8 cellular contexts compared by ENCODE assay signal in genomic region chr7:25856056-25856780, GRCh38.
DNase-seq lines count a peak whose midpoint lies in the region; ATAC-seq, FAIRE-seq and TF ChIP-seq lines count a peak whose summit lies in the region.

No MANE protein-coding gene starts in this region.

- H3K9me3 ChIP-seq in heart left ventricle = no peaks in the 10 kb centered on the region
- H3K9me3 ChIP-seq in PC-3 (ENCODE audit: low read length) = no peaks in the 10 kb centered on the region
- H3K9me3 ChIP-seq in right cardiac atrium (ENCODE audit: control insufficient read depth, low read length) = no peaks in the 10 kb centered on the region
- peaks cover 0 to 7% (median 2%) of the 10 kb centered on the region in 4 donors for H3K9me3 ChIP-seq in upper lobe of left lung

- ATAC-seq in heart left ventricle (no peak), Right ventricle myocardium inferior (no peak), PC-3 (peak; percentile 3; the same call in 1 of the 2 replicates), right cardiac atrium (peak in 1 of 2 donors; percentile 2), upper lobe of left lung (ENCODE audit: low FRiP score in 2 of 2) (no peak), GM18498 (IDR thresholded peaks at IDR 0.05; ENCODE audit: unreplicated experiment) (no peak)

- intact Hi-C loops in heart left ventricle (cut with DNase I) = loop anchor here in 3 of 10 donors (10.0 kb wide), 3 partner anchors 221 to 1309 kb away; partner anchors contain the start of gene HOXA9 (in 1 of the 3)
- intact Hi-C loops in Right ventricle myocardium inferior (cut with DNase I) = no loop called here
- intact Hi-C loops in PC-3 (cut with micrococcal nuclease) = no loop called here
- intact Hi-C loops in right cardiac atrium (cut with DNase I) = loop anchor here in 1 of 4 donors (10.0 kb wide), 1 partner anchor 591 kb away; no protein-coding TSS in a partner anchor
- intact Hi-C loops in activated T-helper 2 cell treated with anti-CD3 and anti-CD28 coated beads, Interferon-gamma antibody, Interleukin-2, Interleukin-4, amounts not matched to agents 10 μg/mL and 5 μg/mL and 100 μg/mL, durations not matched to agents 14 hours and 24 hours and 36 hours (cut with micrococcal nuclease) = loop anchor here (1.0 to 5.0 kb wide), 5 partner anchors 297 to 1386 kb away; partner anchors contain the start of genes EVX1 and HOXA1

- TF ChIP-seq POLR2A in heart left ventricle (IDR thresholded peaks at IDR 0.05) = no peak
- TF ChIP-seq POLR2A in upper lobe of left lung (IDR thresholded peaks at IDR 0.05) = no peak
- no peak for TF ChIP-seq POLR2A in H54 (IDR thresholded peaks at IDR 0.05; ENCODE audit: low read depth, low read length)

- H3K9ac ChIP-seq in PC-3 (ENCODE audit: low read length) = peak overlapping the region; percentile 58

- H3K9me2 ChIP-seq in PC-3 (replicated peaks; ENCODE audit: low read length) = no peaks in the 10 kb centered on the region

- no peaks in the 10 kb centered on the region for H3F3A ChIP-seq in PC-3 (ENCODE audit: low read length, unreplicated experiment)

- CTCF ChIA-PET in PC-3 (lab: Charles Lee) = no interaction called here

- POLR2A ChIA-PET in PC-3 (lab: Charles Lee; ENCODE audit: unreplicated experiment) = interaction anchor here (0.6 kb wide), 1 partner anchor 1306 kb away, joined by 4 read pairs; no protein-coding TSS in a partner anchor

- no peaks in the 10 kb centered on the region for H3K79me2 ChIP-seq in PC-3 (ENCODE audit: low read length)

- 10 to 21% (median 15%) methylated on average over 18 of the region's 18 CpGs for WGBS in heart left ventricle, 4 donors
- WGBS in right cardiac atrium = 20% methylated on average over 18 of the region's 18 CpGs
- WGBS in upper lobe of left lung, 2 donors = 19 to 24% methylated on average over 18 of the region's 18 CpGs

- no peaks in the 10 kb centered on the region for H3K36me3 ChIP-seq in heart left ventricle
- H3K36me3 ChIP-seq in PC-3 (ENCODE audit: low read depth, low read length) = no peaks in the 10 kb centered on the region
- no peaks in the 10 kb centered on the region for H3K36me3 ChIP-seq in upper lobe of left lung

- H3K4me1 Mint-ChIP-seq in activated T-helper 2 cell treated with anti-CD3 and anti-CD28 coated beads, Interferon-gamma antibody, Interleukin-2, Interleukin-4, amounts not matched to agents 10 μg/mL and 5 μg/mL and 100 μg/mL, durations not matched to agents 14 hours and 24 hours and 36 hours (ENCODE audit: low read depth) = peaks cover 46% of the 10 kb centered on the region

- peak overlapping the region; percentile 93 for H2AFZ ChIP-seq in PC-3 (ENCODE audit: low read length)

- no peak overlapping the region for H3K27ac Mint-ChIP-seq in activated T-helper 2 cell treated with anti-CD3 and anti-CD28 coated beads, Interferon-gamma antibody, Interleukin-2, Interleukin-4, amounts not matched to agents 10 μg/mL and 5 μg/mL and 100 μg/mL, durations not matched to agents 14 hours and 24 hours and 36 hours

- BruUV-seq in PC-3 (replicated peaks; lab: Mats Ljungman, UMichigan) = TSS peak; percentile 90

- H3K36me3 Mint-ChIP-seq in activated T-helper 2 cell treated with anti-CD3 and anti-CD28 coated beads, Interferon-gamma antibody, Interleukin-2, Interleukin-4, amounts not matched to agents 10 μg/mL and 5 μg/mL and 100 μg/mL, durations not matched to agents 14 hours and 24 hours and 36 hours (ENCODE audit: low read depth) = peaks cover 12% of the 10 kb centered on the region

- DNase-seq in heart left ventricle (no peak), Right ventricle myocardium inferior (ENCODE audit: missing footprints) (no peak), PC-3 (no peak), right cardiac atrium (peak in 1 of 3 donors; percentile 51), upper lobe of left lung (no peak), H54 (ENCODE audit: insufficient read length, low spot score) (no peak)
- DNase-seq in activated T-helper 2 cell treated with anti-CD3 and anti-CD28 coated beads, Interferon-gamma antibody, Interleukin-2, Interleukin-4, amounts not matched to agents 10 μg/mL and 5 μg/mL and 100 μg/mL, durations not matched to agents 14 hours and 24 hours and 36 hours (ENCODE audit: low spot score) = no peak

- peak overlapping the region in 6 of 12 donors; percentile 24 to 80 (median 54) for H3K27ac ChIP-seq in heart left ventricle
- H3K27ac ChIP-seq in PC-3 (ENCODE audit: low read length) = peak overlapping the region; percentile 55
- peak overlapping the region; percentile 20 for H3K27ac ChIP-seq in right cardiac atrium (ENCODE audit: low read length)
- peak overlapping the region; percentile 40 to 84 (median 72) for H3K27ac ChIP-seq in upper lobe of left lung

- no peak for TF ChIP-seq CTCF in heart left ventricle (IDR thresholded peaks at IDR 0.05)
- no peak for TF ChIP-seq CTCF in PC-3 (conservative IDR thresholded peaks at IDR 0.05; ENCODE audit: low read depth, low read length)
- TF ChIP-seq CTCF in upper lobe of left lung (IDR thresholded peaks at IDR 0.05) = no peak

- peaks cover 28% of the 10 kb centered on the region for H3K27me3 Mint-ChIP-seq in activated T-helper 2 cell treated with anti-CD3 and anti-CD28 coated beads, Interferon-gamma antibody, Interleukin-2, Interleukin-4, amounts not matched to agents 10 μg/mL and 5 μg/mL and 100 μg/mL, durations not matched to agents 14 hours and 24 hours and 36 hours (ENCODE audit: low read depth)

- peak overlapping the region; percentile 99 for H3K4me2 ChIP-seq in PC-3 (ENCODE audit: low read length)

- H3K4me3 ChIP-seq in heart left ventricle = peak overlapping the region in 10 of 12 donors; percentile 17 to 57 (median 48)
- H3K4me3 ChIP-seq in PC-3 (ENCODE audit: low read length) = peak overlapping the region; percentile 87
- H3K4me3 ChIP-seq in right cardiac atrium (ENCODE audit: low read length) = peak overlapping the region; percentile 38
- H3K4me3 ChIP-seq in upper lobe of left lung = peak overlapping the region in 3 of 4 donors; percentile 33 to 45 (median 43)

- no peak for TF ChIP-seq EP300 in upper lobe of left lung (IDR thresholded peaks at IDR 0.05)

- H4K20me1 ChIP-seq in PC-3 (ENCODE audit: low read length) = no peaks in the 10 kb centered on the region

- FAIRE-seq in H54 (lab: Jason Lieb, UNC) = no peak

- H3K9me3 Mint-ChIP-seq in activated T-helper 2 cell treated with anti-CD3 and anti-CD28 coated beads, Interferon-gamma antibody, Interleukin-2, Interleukin-4, amounts not matched to agents 10 μg/mL and 5 μg/mL and 100 μg/mL, durations not matched to agents 14 hours and 24 hours and 36 hours = no peaks in the 10 kb centered on the region

- no peak overlapping the region for H3K4me3 Mint-ChIP-seq in activated T-helper 2 cell treated with anti-CD3 and anti-CD28 coated beads, Interferon-gamma antibody, Interleukin-2, Interleukin-4, amounts not matched to agents 10 μg/mL and 5 μg/mL and 100 μg/mL, durations not matched to agents 14 hours and 24 hours and 36 hours (ENCODE audit: low read depth)

- H3K27me3 ChIP-seq in heart left ventricle (peaks cover 49 to 98% (median 93%) of the 10 kb centered on the region in 9 donors), PC-3 (ENCODE audit: low read length) (peaks cover 35% of the 10 kb centered on the region), right cardiac atrium (ENCODE audit: control insufficient read depth, insufficient read depth) (no peaks in the 10 kb centered on the region), upper lobe of left lung (peaks cover 0 to 94% (median 46%) of the 10 kb centered on the region in 4 donors)

- H3K4me1 ChIP-seq in heart left ventricle = peaks cover 0 to 47% (median 16%) of the 10 kb centered on the region in 12 donors
- H3K4me1 ChIP-seq in PC-3 (ENCODE audit: insufficient read depth, low read length) = peaks cover 26% of the 10 kb centered on the region
- no peaks in the 10 kb centered on the region for H3K4me1 ChIP-seq in right cardiac atrium (ENCODE audit: control insufficient read depth, insufficient read depth, low read length)
- H3K4me1 ChIP-seq in upper lobe of left lung = peaks cover 15 to 37% (median 32%) of the 10 kb centered on the region in 4 donors
